In genomic region chr5:24510523-24510988, GRCh38 we compare ENCODE assay signal across 19 cellular contexts.
DNase-seq lines count a peak whose midpoint lies in the region; ATAC-seq, FAIRE-seq and TF ChIP-seq lines count a peak whose summit lies in the region.
"Had no signal": no experiment of that assay in that cellular context is flagged by ENCODE, and none has a peak within 500 bp of the region (broad histone marks: within the 10 kb centered on the region; RNA-seq: fewer than 3 reads in every experiment).

No MANE protein-coding gene starts in this region.

- H3K27ac Mint-ChIP-seq in endodermal cell = no peak overlapping the region
- H3K27ac Mint-ChIP-seq: B cell had no signal

- in situ Hi-C loops in gastrocnemius medialis (cut with MboI; ENCODE audit: low sequenced_read_pairs in 4 of 4) = no loop called here

- H3K9me3 ChIP-seq in small intestine (ENCODE audit: control insufficient read depth, low read depth) (no peaks in the 10 kb centered on the region), gastrocnemius medialis (no peaks in the 10 kb centered on the region), endodermal cell (ENCODE audit: control insufficient read depth, low read length) (no peaks in the 10 kb centered on the region)

- ATAC-seq in esophagus mucosa = no peak
- ATAC-seq in gastrocnemius medialis = no peak

- no peak overlapping the region for H3K9ac ChIP-seq in endodermal cell (ENCODE audit: extremely low read depth, low read length, poor library complexity, severe bottlenecking)

- TF ChIP-seq CTCF in gastrocnemius medialis (IDR thresholded peaks at IDR 0.05 in 4 of 5, conservative IDR thresholded peaks at IDR 0.05 in 1 of 5) = no peak
- TF ChIP-seq CTCF in endodermal cell (conservative IDR thresholded peaks at IDR 0.05) = no peak

- H3K27ac ChIP-seq in small intestine (ENCODE audit: low read depth in 1 of 2, low read length in 1 of 2) = no peak overlapping the region
- H3K27ac ChIP-seq in gastrocnemius medialis = no peak overlapping the region
- no peak overlapping the region for H3K27ac ChIP-seq in endodermal cell (ENCODE audit: low read depth, low read length)

- no peak overlapping the region for H3K4me3 Mint-ChIP-seq in endodermal cell
- H3K4me3 Mint-ChIP-seq: B cell had no signal

- DNase-seq in DMS53 treated with DMSO at 0.1 percent for 48 hours (lab: John Stamatoyannopoulos, UW; ENCODE audit: unreplicated experiment) (peak; percentile 96), NCI-H526 treated with DMSO at 0.1 percent for 48 hours (lab: John Stamatoyannopoulos, UW) (peak; percentile 69), kidney tubule cell (ENCODE audit: low spot score) (peak; percentile 4), small intestine (peak; percentile 26), gastrocnemius medialis (no peak), endodermal cell (no peak)
- DNase-seq: GF-D8, IMR-90, NCI-H1048, NCI-H1436, NCI-H2029 treated with DMSO at 0.1 percent for 48 hours, NCI-H82, OCI-M1, Right ventricle myocardium superior, SW 1271 had no signal

- no peaks in the 10 kb centered on the region for H3K4me1 ChIP-seq in small intestine (ENCODE audit: control insufficient read depth in 2 of 2, insufficient read depth in 1 of 2, low read depth in 1 of 2, low read length in 1 of 2)
- no peaks in the 10 kb centered on the region for H3K4me1 ChIP-seq in gastrocnemius medialis
- H3K4me1 ChIP-seq in endodermal cell (ENCODE audit: control insufficient read depth, insufficient read depth, low read length) = no peaks in the 10 kb centered on the region

- H3K36me3 Mint-ChIP-seq in endodermal cell (ENCODE audit: low read depth) = no peaks in the 10 kb centered on the region

- H3K27me3 ChIP-seq in small intestine (ENCODE audit: control insufficient read depth in 2 of 2, insufficient read depth in 2 of 2, low read length in 2 of 2) (no peaks in the 10 kb centered on the region), gastrocnemius medialis (no peaks in the 10 kb centered on the region), endodermal cell (ENCODE audit: control insufficient read depth, insufficient read depth, low read length, poor library complexity, severe bottlenecking) (no peaks in the 10 kb centered on the region)

- TF ChIP-seq POLR2A in gastrocnemius medialis (IDR thresholded peaks at IDR 0.05) = no peak

- H3K36me3 ChIP-seq in small intestine (ENCODE audit: control insufficient read depth in 2 of 2, insufficient read depth in 2 of 2, low read length in 2 of 2) (no peaks in the 10 kb centered on the region), gastrocnemius medialis (no peaks in the 10 kb centered on the region), endodermal cell (ENCODE audit: control insufficient read depth, insufficient read depth, low read length) (no peaks in the 10 kb centered on the region)

- H3K9me3 Mint-ChIP-seq in endodermal cell = no peaks in the 10 kb centered on the region

- no peaks in the 10 kb centered on the region for H3K4me1 Mint-ChIP-seq in endodermal cell
- H3K4me1 Mint-ChIP-seq: B cell had no signal

- H3K4me3 ChIP-seq in small intestine (ENCODE audit: low read depth in 1 of 2, low read length in 2 of 2) = no peak overlapping the region
- no peak overlapping the region for H3K4me3 ChIP-seq in gastrocnemius medialis
- H3K4me3 ChIP-seq in endodermal cell (ENCODE audit: low read length) = no peak overlapping the region

- H3K27me3 Mint-ChIP-seq in endodermal cell (ENCODE audit: insufficient read depth) = no peaks in the 10 kb centered on the region
- H3K27me3 Mint-ChIP-seq: B cell had no signal

- FAIRE-seq in small intestine (lab: Jason Lieb, UNC) = peak; percentile 19
- FAIRE-seq: GM19239, H1 had no signal

- intact Hi-C loops in gastrocnemius medialis (cut with DNase I; ENCODE audit: low total_unique reads) = no loop called here

Comparison
In these comparisons a context has a peak if more than half of its experiments do, and no peak if none do; other contexts are left out.
1. DNase-seq: peak in DMS53 treated with DMSO at 0.1 percent for 48 hours (single experiment), NCI-H526 treated with DMSO at 0.1 percent for 48 hours (single experiment), kidney tubule cell (single experiment) and small intestine (single experiment); none in gastrocnemius medialis (0 of 2) and endodermal cell (single experiment).